In genomic region chr11:68652683-68653156, GRCh38 we compare ENCODE assay signal across 21 cellular contexts.
"Had no signal": no experiment of that assay in that cellular context is flagged by ENCODE, and none has a peak within 500 bp of the region (broad histone marks: within the 10 kb centered on the region; RNA-seq: fewer than 3 reads in every experiment).

No MANE protein-coding gene starts in this region.

- H3K4me1 Mint-ChIP-seq: activated CD4-positive, alpha-beta T cell treated with anti-CD3 and anti-CD28 coated beads, Interleukin-2, amount 10 ng/mL, durations not matched to agents 24 days and 14 days; T-helper 17 cell had no signal

- H3K27ac Mint-ChIP-seq: activated B cell treated with CpG ODN at 0.5 μM for 24 hours; activated CD4-positive, alpha-beta T cell treated with anti-CD3 and anti-CD28 coated beads, Interleukin-2, amount 10 ng/mL, durations not matched to agents 24 days and 14 days; activated CD8-positive, alpha-beta T cell treated with anti-CD3 and anti-CD28 coated beads, Interleukin-2, amount 10 ng/mL, durations not matched to agents 7 days and 5 days; activated naive CD4-positive, alpha-beta T cell treated with anti-CD3 and anti-CD28 coated beads, Interleukin-2, amount 50 U/mL, for 72 hours; natural killer cell treated with Interleukin-12 subunit alpha and Interleukin-12 subunit beta and Interleukin-15 and Interleukin-18, amount 100 ng/mL, for 72 hours; progenitor cell of endocrine pancreas; stimulated activated naive CD8-positive, alpha-beta T cell treated with anti-CD3 and anti-CD28 coated beads, Interleukin-15, Interleukin-2, amounts not matched to agents 100 ng/mL and 50 ng/mL, for 24 hours; T-helper 17 cell had no signal

- H3K36me3 Mint-ChIP-seq: natural killer cell treated with Interleukin-12 subunit alpha and Interleukin-12 subunit beta and Interleukin-15 and Interleukin-18, amount 100 ng/mL, for 72 hours had no signal

- ATAC-seq: activated CD8-positive, alpha-beta T cell treated with anti-CD3 and anti-CD28 coated beads, Interleukin-2, amount 10 ng/mL, durations not matched to agents 7 days and 5 days; activated naive CD4-positive, alpha-beta T cell treated with anti-CD3 and anti-CD28 coated beads, Interleukin-2, amount 50 U/mL, for 72 hours; left ventricle myocardium superior; natural killer cell treated with Interleukin-12 subunit alpha and Interleukin-12 subunit beta and Interleukin-15 and Interleukin-18, amount 100 ng/mL, for 72 hours; T-helper 17 cell had no signal

- H3K9me3 Mint-ChIP-seq: activated B cell treated with CpG ODN at 0.5 μM for 24 hours; activated CD4-positive, alpha-beta T cell treated with anti-CD3 and anti-CD28 coated beads, Interleukin-2, amount 10 ng/mL, durations not matched to agents 24 days and 14 days; natural killer cell treated with Interleukin-12 subunit alpha and Interleukin-12 subunit beta and Interleukin-15 and Interleukin-18, amount 100 ng/mL, for 72 hours; stimulated activated naive CD8-positive, alpha-beta T cell treated with anti-CD3 and anti-CD28 coated beads, Interleukin-15, Interleukin-2, amounts not matched to agents 100 ng/mL and 50 ng/mL, for 24 hours had no signal

- DNase-seq: activated B cell treated with CpG ODN at 0.5 μM for 24 hours; activated CD4-positive, alpha-beta T cell treated with anti-CD3 and anti-CD28 coated beads, Interleukin-2, amount 10 ng/mL, durations not matched to agents 24 days and 14 days; activated CD8-positive, alpha-beta memory T cell treated with anti-CD3 and anti-CD28 coated beads, Interleukin-2, amount 50 U/mL, for 4 hours; activated CD8-positive, alpha-beta T cell treated with anti-CD3 and anti-CD28 coated beads, Interleukin-2, amount 10 ng/mL, durations not matched to agents 7 days and 5 days; activated gamma-delta T cell; activated T-cell treated with anti-CD3 and anti-CD28 coated beads, Interleukin-2, amount 50 U/mL, for 48 hours; amniotic stem cell; cortex of kidney; effector CD4-positive, alpha-beta T cell; esophagus squamous epithelium; hypothalamus; left ventricle myocardium superior; mesenchymal stem cell; right lobe of liver; stimulated activated CD4-positive, alpha-beta T cell treated with anti-CD3 and anti-CD28 coated beads, Interleukin-4, amount 100 ng/mL, for 4 hours; stimulated activated CD8-positive, alpha-beta memory T cell treated with anti-CD3 and anti-CD28 coated beads, Interleukin-4, amount 100 ng/mL, for 48 hours; T-helper 17 cell had no signal

- H3K4me3 Mint-ChIP-seq: activated B cell treated with CpG ODN at 0.5 μM for 24 hours; activated CD4-positive, alpha-beta T cell treated with anti-CD3 and anti-CD28 coated beads, Interleukin-2, amount 10 ng/mL, durations not matched to agents 24 days and 14 days; activated CD8-positive, alpha-beta T cell treated with anti-CD3 and anti-CD28 coated beads, Interleukin-2, amount 10 ng/mL, durations not matched to agents 7 days and 5 days; natural killer cell treated with Interleukin-12 subunit alpha and Interleukin-12 subunit beta and Interleukin-15 and Interleukin-18, amount 100 ng/mL, for 72 hours; stimulated activated naive CD8-positive, alpha-beta T cell treated with anti-CD3 and anti-CD28 coated beads, Interleukin-15, Interleukin-2, amounts not matched to agents 100 ng/mL and 50 ng/mL, for 24 hours; T-helper 17 cell had no signal
